ENCODE assay signal across 8 cellular contexts in the genomic region with DNA sequence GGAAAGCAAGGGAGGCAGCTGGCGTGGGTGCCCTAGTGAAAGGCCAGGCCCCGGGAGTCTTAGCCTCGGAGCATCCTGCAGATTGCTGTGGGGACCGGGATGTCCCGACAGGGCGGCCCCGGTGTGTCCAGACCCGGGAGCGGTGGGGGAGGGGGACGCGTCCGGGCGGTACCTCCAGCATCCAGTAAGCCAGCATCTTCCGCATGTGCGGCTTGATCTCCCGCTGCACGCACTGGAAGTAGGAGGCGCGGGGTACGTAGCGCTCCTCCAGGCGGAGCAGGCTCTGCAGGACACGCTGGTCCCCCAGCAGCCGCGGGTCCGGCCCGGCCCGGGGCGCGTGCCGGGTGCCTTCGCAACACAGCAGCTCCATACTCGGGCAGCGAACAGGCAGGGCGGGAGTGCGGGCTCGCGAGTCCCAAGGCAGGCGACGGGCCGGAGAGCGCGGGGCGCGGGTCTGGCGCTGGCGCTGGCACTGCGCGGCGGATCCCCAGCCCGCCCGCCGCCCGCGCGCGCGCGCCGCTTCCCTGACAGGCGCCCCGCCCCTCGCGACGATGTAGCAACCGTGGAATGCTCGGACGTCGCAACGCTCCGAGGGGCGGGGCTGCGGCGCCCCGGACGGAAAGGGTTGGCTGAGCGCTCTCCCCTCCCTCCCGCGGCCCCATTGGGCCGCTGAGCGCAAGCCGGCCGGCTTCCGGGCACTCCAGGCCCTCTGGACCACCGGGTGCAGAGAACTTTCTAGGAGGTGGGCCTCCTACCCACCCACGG. TPM values are rescaled to one million over a fixed set of nuclear protein-coding genes. Genes with fewer than 3 reads are reported as not detected.
DNase-seq lines count a peak whose midpoint lies in the region; ATAC-seq and TF ChIP-seq lines count a peak whose summit lies in the region.

A gene (minus strand): TSS at position 529 of the 765 bp plus-strand sequence. CDS start 159 bp downstream, at position 370.

- ATAC-seq in GM19035 (IDR thresholded peaks at IDR 0.05; ENCODE audit: unreplicated experiment) (peak; percentile 87), HG03342 (IDR thresholded peaks at IDR 0.05; ENCODE audit: unreplicated experiment) (peak; percentile 88), left lobe of liver (peak; percentile 97)

- H3K4me3 ChIP-seq in choroid plexus epithelial cell (ENCODE audit: low read depth, low read length), result peak within 1 kb of the TSS; percentile 84

- no peak for TF ChIP-seq CTCF in choroid plexus epithelial cell (conservative IDR thresholded peaks at IDR 0.05; ENCODE audit: low read depth, low read length)

- DNase-seq in AML-193 (lab: John Stamatoyannopoulos, UW) (peak; percentile 97 to 98), NCI-H460 (ENCODE audit: extremely low read depth, low read depth) (peak; percentile 82), choroid plexus epithelial cell (ENCODE audit: low read depth) (peak; percentile 92), left lobe of liver (ENCODE audit: low spot score) (peak; percentile 92)
- DNase-seq in activated CD4-positive, alpha-beta T cell treated with anti-CD3 and anti-CD28 coated beads for 24 hours (ENCODE audit: low read depth in 2 of 2), result peak; percentile 87 to 91
- peak; percentile 92 to 97 for DNase-seq in stimulated activated CD4-positive, alpha-beta T cell treated with anti-CD3 and anti-CD28 coated beads, Interleukin-2, amount 100 ng/mL, for 24 hours

RNA-seq across cellular contexts. Expression of the gene that starts here (rescaled TPM):
- 18.9 and 19.8 TPM in 2 replicates for total RNA-seq in NCI-H460 (2014; rRNA removed; shearing (Covaris generic))
- polyA plus RNA-seq in NCI-H460 (2014; cell fraction: nucleus; rRNA removed), result 45.0 and 45.5 TPM in 2 replicates
- 14.7 TPM for total RNA-seq in left lobe of liver

Comparison
In these comparisons a context has a peak if more than half of its experiments do, and no peak if none do; other contexts are left out.
1. Peak in every context shown above with its lines: DNase-seq, ATAC-seq and H3K4me3 ChIP-seq.